ENCODE assay signal across 17 cellular contexts in genomic region chr17:50693041-50693682, GRCh38. TPM values are rescaled to one million over a fixed set of nuclear protein-coding genes. Genes with fewer than 3 reads are reported as not detected.
DNase-seq lines count a peak whose midpoint lies in the region; ATAC-seq, FAIRE-seq and TF ChIP-seq lines count a peak whose summit lies in the region.
"Had no signal": no experiment of that assay in that cellular context is flagged by ENCODE, and none has a peak within 500 bp of the region (broad histone marks: within the 10 kb centered on the region; RNA-seq: fewer than 3 reads in every experiment).

No MANE protein-coding gene starts in this region.

- H3K9me3 Mint-ChIP-seq in astrocyte (ENCODE audit: unreplicated experiment), result no peaks in the 10 kb centered on the region
- H3K9me3 Mint-ChIP-seq: activated CD4-positive, alpha-beta memory T cell treated with anti-CD3 and anti-CD28 coated beads for 36 hours; CD4-positive, CD25-positive, alpha-beta regulatory T cell; T-helper 1 cell treated with Interleukin-12 subunit alpha and Interleukin-12 subunit beta and Interleukin-4 antibody, amounts not matched to agents 30 μg/mL and 1 μg/mL, for 36 hours had no signal

- no peak overlapping the region for H3K4me3 ChIP-seq in astrocyte (ENCODE audit: insufficient read depth, low read depth, low read length)
- H3K4me3 ChIP-seq in kidney (ENCODE audit: low read length in 2 of 2), result no peak overlapping the region
- H3K4me3 ChIP-seq in small intestine (ENCODE audit: low read depth in 1 of 2, low read length in 2 of 2), result no peak overlapping the region
- H3K4me3 ChIP-seq: lung had no signal

- peaks cover 7% of the 10 kb centered on the region for H3K36me3 Mint-ChIP-seq in astrocyte (ENCODE audit: low read depth, unreplicated experiment)

- H3K9me3 ChIP-seq in astrocyte (ENCODE audit: insufficient read depth, low read depth, low read length) (no peaks in the 10 kb centered on the region), kidney (ENCODE audit: control insufficient read depth in 1 of 2, low read length in 2 of 2) (no peaks in the 10 kb centered on the region), small intestine (ENCODE audit: control insufficient read depth, low read depth) (no peaks in the 10 kb centered on the region)

- H3K36me3 ChIP-seq in astrocyte (ENCODE audit: insufficient read depth, low read length) (peaks cover 34% of the 10 kb centered on the region), kidney (ENCODE audit: control insufficient read depth in 1 of 2, insufficient read depth in 2 of 2, low read length in 2 of 2) (peaks cover 16% of the 10 kb centered on the region in 2 donors), small intestine (ENCODE audit: control insufficient read depth in 2 of 2, insufficient read depth in 2 of 2, low read length in 2 of 2) (peaks cover 4 to 12% of the 10 kb centered on the region in 2 donors)

- H4K20me1 ChIP-seq in astrocyte (ENCODE audit: insufficient read depth, low read length), result peaks cover 3% of the 10 kb centered on the region

- ATAC-seq in HG03378 (IDR thresholded peaks at IDR 0.05; ENCODE audit: unreplicated experiment) (no peak), Right ventricle myocardium superior (ENCODE audit: poor library complexity) (no peak)
- ATAC-seq: sciatic nerve had no signal

- H3K27me3 Mint-ChIP-seq in astrocyte (ENCODE audit: low read depth, unreplicated experiment), result no peaks in the 10 kb centered on the region
- H3K27me3 Mint-ChIP-seq: activated CD4-positive, alpha-beta memory T cell treated with anti-CD3 and anti-CD28 coated beads for 36 hours; CD4-positive, CD25-positive, alpha-beta regulatory T cell had no signal

- intact Hi-C loops in kidney (cut with DNase I), result no loop called here
- intact Hi-C loops in Right ventricle myocardium superior (cut with DNase I), result no loop called here

- H3K27ac ChIP-seq in astrocyte (ENCODE audit: low read depth, low read length) (no peak overlapping the region), kidney (ENCODE audit: low read depth in 2 of 2, low read length in 2 of 2) (peak overlapping the region; percentile 26 to 65), small intestine (ENCODE audit: low read depth in 1 of 2, low read length in 1 of 2) (peak overlapping the region; percentile 89 to 90)

- H3K9ac ChIP-seq in astrocyte (ENCODE audit: low read length), result no peak overlapping the region
- H3K9ac ChIP-seq in kidney (ENCODE audit: low read length in 2 of 2), result peak overlapping the region in 1 of 2 donors; percentile 15

- H3K4me2 ChIP-seq in astrocyte (ENCODE audit: low read length), result no peak overlapping the region

- DNase-seq in GM03348 (ENCODE audit: low spot score), result peak; percentile 48
- no peak for DNase-seq in astrocyte (ENCODE audit: low read depth)
- DNase-seq in kidney, result no peak
- peak; percentile 79 for DNase-seq in small intestine
- no peak for DNase-seq in AG08395 (ENCODE audit: low spot score)
- no peak for DNase-seq in stimulated activated CD4-positive, alpha-beta T cell treated with anti-CD3 and anti-CD28 coated beads, Interleukin-2, amount 100 ng/mL, for 24 hours
- DNase-seq in Right ventricle myocardium superior, result no peak
- DNase-seq: activated CD4-positive, alpha-beta memory T cell treated with anti-CD3 and anti-CD28 coated beads for 36 hours; CD4-positive, CD25-positive, alpha-beta regulatory T cell; cortex of kidney; NCI-H1092 treated with DMSO at 0.1 percent for 48 hours; NK-92 treated with Interleukin-12 subunit alpha and Interleukin-12 subunit beta, amount 100 ng/mL, for 24 hours had no signal

- FAIRE-seq in astrocyte (lab: Jason Lieb, UNC) (no peak), kidney (lab: Jason Lieb, UNC) (no peak), small intestine (lab: Jason Lieb, UNC) (no peak)
- FAIRE-seq: HTR-8/SVneo had no signal

- H3K27ac Mint-ChIP-seq in astrocyte (ENCODE audit: unreplicated experiment), result peak overlapping the region; percentile 69
- H3K27ac Mint-ChIP-seq: activated CD4-positive, alpha-beta memory T cell treated with anti-CD3 and anti-CD28 coated beads for 36 hours; CD4-positive, CD25-positive, alpha-beta regulatory T cell; T-helper 1 cell treated with Interleukin-12 subunit alpha and Interleukin-12 subunit beta and Interleukin-4 antibody, amounts not matched to agents 30 μg/mL and 1 μg/mL, for 36 hours had no signal

- no peak overlapping the region for H2AFZ ChIP-seq in astrocyte (ENCODE audit: low read depth, low read length)

- peaks cover 34% of the 10 kb centered on the region for H3K4me1 Mint-ChIP-seq in astrocyte (ENCODE audit: low read depth, unreplicated experiment)

- no peak overlapping the region for H3K4me3 Mint-ChIP-seq in astrocyte (ENCODE audit: unreplicated experiment)
- H3K4me3 Mint-ChIP-seq: activated CD4-positive, alpha-beta memory T cell treated with anti-CD3 and anti-CD28 coated beads for 36 hours; CD4-positive, CD25-positive, alpha-beta regulatory T cell; T-helper 1 cell treated with Interleukin-12 subunit alpha and Interleukin-12 subunit beta and Interleukin-4 antibody, amounts not matched to agents 30 μg/mL and 1 μg/mL, for 36 hours had no signal

- H3K4me1 ChIP-seq in astrocyte (ENCODE audit: insufficient read depth, low read length) (peaks cover 39% of the 10 kb centered on the region), kidney (ENCODE audit: control insufficient read depth in 1 of 2, insufficient read depth in 1 of 2, low read depth in 1 of 2, low read length in 2 of 2) (peaks cover 49 to 58% of the 10 kb centered on the region in 2 donors), small intestine (ENCODE audit: control insufficient read depth in 2 of 2, insufficient read depth in 1 of 2, low read depth in 1 of 2, low read length in 1 of 2) (peaks cover 0 to 11% of the 10 kb centered on the region in 2 donors)

- no peaks in the 10 kb centered on the region for H3K79me2 ChIP-seq in astrocyte (ENCODE audit: insufficient read depth, low read length)

- TF ChIP-seq CTCF in astrocyte (IDR thresholded peaks at IDR 0.05; ENCODE audit: insufficient read depth, low read depth, low read length) (no peak), kidney (IDR thresholded peaks at IDR 0.05; ENCODE audit: borderline replicate concordance, extremely low read depth, insufficient read depth) (no peak)

- no peaks in the 10 kb centered on the region for H3K27me3 ChIP-seq in astrocyte (ENCODE audit: insufficient read depth, low read length)
- H3K27me3 ChIP-seq in small intestine (ENCODE audit: control insufficient read depth in 2 of 2, insufficient read depth in 2 of 2, low read length in 2 of 2), result no peaks in the 10 kb centered on the region

- WGBS in small intestine, 3 donors, result 22 to 62% (median 45%) methylated on average over 5 of the region's 5 CpGs

RNA-seq across cellular contexts. Expression of gene ANKRD40, which starts 14.6 kb away (rescaled TPM):
- total RNA-seq in astrocyte (37.0 and 38.3 TPM in 2 replicates), kidney (37.6 TPM), Right ventricle myocardium superior (58.4 TPM)
- polyA plus RNA-seq in kidney (ENCODE audit: insufficient read depth, low read depth, low replicate concordance) (15.8 TPM), small intestine (10 to 100 TPM in 1 of 3 donors, 1 to 10 TPM in 2; 5.7 to 12.5 (median 6.7) TPM)

RNA-seq across cellular contexts. Expression of gene LUC7L3, which starts 26.2 kb away (rescaled TPM):
- 85.1 and 93.0 TPM in 2 replicates for total RNA-seq in astrocyte
- 91.9 TPM for total RNA-seq in kidney
- polyA plus RNA-seq in kidney (ENCODE audit: insufficient read depth, low read depth, low replicate concordance), result 74.3 TPM
- polyA plus RNA-seq in small intestine, result 100 to 1,000 TPM in 2 of 3 donors, 10 to 100 TPM in 1; 57.4 to 466 (median 435) TPM
- 58.1 TPM for total RNA-seq in Right ventricle myocardium superior

RNA-seq across cellular contexts. Expression of gene ABCC3, which starts 58.5 kb away (rescaled TPM):
- total RNA-seq in astrocyte (0.41 and 0.55 TPM in 2 replicates), kidney (156 TPM), Right ventricle myocardium superior (0.43 TPM)
- polyA plus RNA-seq in kidney (ENCODE audit: insufficient read depth, low read depth, low replicate concordance) (9.3 TPM), small intestine (100 to 1,000 TPM in 1 of 3 donors, 10 to 100 TPM in 2; 36.7 to 131 (median 99.3) TPM)
- total RNA-seq: activated CD4-positive, alpha-beta memory T cell treated with anti-CD3 and anti-CD28 coated beads for 36 hours had no signal

Comparison
In these comparisons a context has a peak if more than half of its experiments do, and no peak if none do; other contexts are left out.
1. DNase-seq: peak in GM03348 (single experiment) and small intestine (single experiment); none in astrocyte (single experiment), kidney (single experiment), AG08395 (single experiment), stimulated activated CD4-positive, alpha-beta T cell treated with anti-CD3 and anti-CD28 coated beads, Interleukin-2, amount 100 ng/mL, for 24 hours (0 of 2) and Right ventricle myocardium superior (single experiment).
2. RNA of gene ABCC3, which starts 58.5 kb away (total RNA-seq): 156 TPM in kidney (single experiment); 0.43 TPM in Right ventricle myocardium superior (single experiment) and 0.41 to 0.55 TPM in astrocyte; every median in the first group is over 100 times any median in the second.